ENCODE assay signal across 8 cellular contexts in genomic region chr1:53738205-53739108, GRCh38. TPM values are rescaled to one million over a fixed set of nuclear protein-coding genes. Genes with fewer than 3 reads are reported as not detected.
DNase-seq lines count a peak whose midpoint lies in the region; ATAC-seq and TF ChIP-seq lines count a peak whose summit lies in the region.

No MANE protein-coding gene starts in this region.

- DNase-seq in activated naive CD4-positive, alpha-beta T cell (lab: John Stamatoyannopoulos, UW), result no peak
- no peak for DNase-seq in epithelial cell of esophagus (ENCODE audit: low read depth)

- H3K4me3 ChIP-seq in OCI-LY1 (ENCODE audit: low read depth, low read length, poor library complexity, severe bottlenecking) (peak overlapping the region; percentile 64), epithelial cell of esophagus (ENCODE audit: low read length) (peak overlapping the region; percentile 38), neural cell (ENCODE audit: low read length) (peak overlapping the region; percentile 83)

- H3K4me3 Mint-ChIP-seq in activated naive CD4-positive, alpha-beta T cell treated with anti-CD3 and anti-CD28 coated beads, Interleukin-2, amount 50 U/mL, for 24 hours, result peak overlapping the region; percentile 31

- peaks cover 31% of the 10 kb centered on the region for H3K27me3 Mint-ChIP-seq in activated naive CD4-positive, alpha-beta T cell treated with anti-CD3 and anti-CD28 coated beads, Interleukin-2, amount 50 U/mL, for 24 hours

- no peaks in the 10 kb centered on the region for H3K79me2 ChIP-seq in OCI-LY1 (ENCODE audit: insufficient read depth, low read length)
- no peaks in the 10 kb centered on the region for H3K79me2 ChIP-seq in neural cell (replicated peaks; ENCODE audit: insufficient read depth, low read length)

- H3K4me1 ChIP-seq in OCI-LY1 (ENCODE audit: insufficient read depth, low read length, severe bottlenecking), result peaks cover 6% of the 10 kb centered on the region

- H3K36me3 ChIP-seq in OCI-LY1 (ENCODE audit: insufficient read depth, low read length) (no peaks in the 10 kb centered on the region; the same call in 1 of the 2 replicates), neural cell (ENCODE audit: insufficient read depth, low read length) (no peaks in the 10 kb centered on the region)

- TF ChIP-seq EP300 in neural cell (conservative IDR thresholded peaks at IDR 0.05; ENCODE audit: poor library complexity, severe bottlenecking), result no peak

- ATAC-seq in HG03025 (IDR thresholded peaks at IDR 0.05; ENCODE audit: low FRiP score, unreplicated experiment), result no peak
- ATAC-seq in HG02840 (IDR thresholded peaks at IDR 0.05; ENCODE audit: low FRiP score, unreplicated experiment), result no peak
- no peak for ATAC-seq in GM21515 (IDR thresholded peaks at IDR 0.05; ENCODE audit: unreplicated experiment)

- H3K9me3 ChIP-seq in OCI-LY1 (ENCODE audit: low read length) (peaks cover 3% of the 10 kb centered on the region; the same call in 1 of the 2 replicates), neural cell (ENCODE audit: low read length) (no peaks in the 10 kb centered on the region)

- peak overlapping the region; percentile 79 for H3K4me2 ChIP-seq in OCI-LY1 (ENCODE audit: low read length)
- H3K4me2 ChIP-seq in neural cell (ENCODE audit: low read length), result peak overlapping the region; percentile 68

- H3K9me2 ChIP-seq in OCI-LY1 (ENCODE audit: low read depth, low read length), result no peaks in the 10 kb centered on the region
- H3K9me2 ChIP-seq in neural cell (ENCODE audit: insufficient read depth, low read length), result no peaks in the 10 kb centered on the region

- TF ChIP-seq CTCF in OCI-LY1 (IDR thresholded peaks at IDR 0.05; ENCODE audit: low read length) (no peak), epithelial cell of esophagus (IDR thresholded peaks at IDR 0.05; ENCODE audit: insufficient read depth, low read depth, low read length, missing control alignments) (no peak), neural cell (IDR thresholded peaks at IDR 0.05; ENCODE audit: poor library complexity, severe bottlenecking) (no peak)

- H3K27ac ChIP-seq in OCI-LY1 (ENCODE audit: low read depth, low read length, poor library complexity, severe bottlenecking) (no peak overlapping the region), neural cell (ENCODE audit: low read length) (no peak overlapping the region)

- no peaks in the 10 kb centered on the region for H3K4me1 Mint-ChIP-seq in activated naive CD4-positive, alpha-beta T cell treated with anti-CD3 and anti-CD28 coated beads, Interleukin-2, amount 50 U/mL, for 24 hours

- no peak for TF ChIP-seq RAD21 in neural cell (conservative IDR thresholded peaks at IDR 0.05)

- H2AFZ ChIP-seq in OCI-LY1 (ENCODE audit: low read length), result no peak overlapping the region
- no peak overlapping the region for H2AFZ ChIP-seq in neural cell (ENCODE audit: low read depth, low read length)

- H3K27ac Mint-ChIP-seq in activated naive CD4-positive, alpha-beta T cell treated with anti-CD3 and anti-CD28 coated beads, Interleukin-2, amount 50 U/mL, for 24 hours, result no peak overlapping the region

- H3F3A ChIP-seq in OCI-LY1 (ENCODE audit: insufficient read depth, low read length) (no peaks in the 10 kb centered on the region), neural cell (ENCODE audit: insufficient read depth, low read length, poor library complexity, severe bottlenecking) (no peaks in the 10 kb centered on the region)

- peaks cover 9% of the 10 kb centered on the region for H3K9me3 Mint-ChIP-seq in activated naive CD4-positive, alpha-beta T cell treated with anti-CD3 and anti-CD28 coated beads, Interleukin-2, amount 50 U/mL, for 24 hours

- H3K27me3 ChIP-seq in OCI-LY1 (ENCODE audit: insufficient read depth, low read length) (peaks cover 5% of the 10 kb centered on the region; the same call in 1 of the 2 replicates), neural cell (ENCODE audit: insufficient read depth, low read depth, low read length) (peaks cover 65% of the 10 kb centered on the region)

- H4K20me1 ChIP-seq in OCI-LY1 (ENCODE audit: insufficient read depth, low read length) (no peaks in the 10 kb centered on the region), neural cell (ENCODE audit: insufficient read depth) (no peaks in the 10 kb centered on the region)

- H3K36me3 Mint-ChIP-seq in activated naive CD4-positive, alpha-beta T cell treated with anti-CD3 and anti-CD28 coated beads, Interleukin-2, amount 50 U/mL, for 24 hours, result peaks cover 2% of the 10 kb centered on the region

- H3K9ac ChIP-seq in OCI-LY1 (ENCODE audit: low read length), result no peak overlapping the region
- peak overlapping the region; percentile 40 for H3K9ac ChIP-seq in neural cell (ENCODE audit: low read length)

TF ChIP-seq in neural cell, 6 proteins besides CTCF, POLR2A, EP300 and RAD21:
- TF ChIP-seq POLR2AphosphoS5 (IDR thresholded peaks at IDR 0.05) (no peak), TAF1 (IDR thresholded peaks at IDR 0.05; ENCODE audit: low read depth) (no peak), SMC3 (conservative IDR thresholded peaks at IDR 0.05; ENCODE audit: poor library complexity) (no peak), MXI1 (conservative IDR thresholded peaks at IDR 0.05; ENCODE audit: poor library complexity, severe bottlenecking) (peak; percentile 23), REST (IDR thresholded peaks at IDR 0.05; ENCODE audit: borderline replicate concordance) (no peak), EZH2 (IDR thresholded peaks at IDR 0.05; ENCODE audit: borderline replicate concordance, insufficient read depth, low read length, poor library complexity, severe bottlenecking) (no peak)
TF ChIP-seq in neural cell: peak in this region for 1.

RNA-seq across cellular contexts. Expression of gene GLIS1, which starts 0.5 kb away (rescaled TPM):
- not detected in 2 replicates for polyA plus RNA-seq in neural cell
- polyA minus RNA-seq in neural cell, result not detected in 2 replicates
